26 cellular contexts compared by ENCODE assay signal in genomic region chr1:210777914-210778313, GRCh38.
"Had no signal": no experiment of that assay in that cellular context is flagged by ENCODE, and none has a peak within 500 bp of the region (broad histone marks: within the 10 kb centered on the region; RNA-seq: fewer than 3 reads in every experiment).

No MANE protein-coding gene starts in this region.

- H3K27me3 Mint-ChIP-seq: activated CD4-positive, alpha-beta T cell treated with anti-CD3 and anti-CD28 coated beads, Interleukin-2, amount 10 ng/mL, durations not matched to agents 7 days and 5 days had no signal

- H3K4me3 ChIP-seq: ascending aorta, body of pancreas, SK-N-MC had no signal

- H3K27ac ChIP-seq: ascending aorta, body of pancreas, KMS-11, SK-N-MC, VCaP had no signal

- H3K9ac ChIP-seq: KMS-11 had no signal

- H3K36me3 ChIP-seq: ascending aorta had no signal

- H3K27me3 ChIP-seq: ascending aorta, body of pancreas had no signal

- H3K9me3 Mint-ChIP-seq: activated CD4-positive, alpha-beta memory T cell treated with anti-CD3 and anti-CD28 coated beads, Interleukin-2, amount 10 ng/mL, durations not matched to agents 7 days and 5 days; activated CD4-positive, alpha-beta T cell treated with anti-CD3 and anti-CD28 coated beads, Interleukin-2, amount 10 ng/mL, durations not matched to agents 7 days and 5 days; activated naive CD4-positive, alpha-beta T cell treated with anti-CD3 and anti-CD28 coated beads, Interleukin-2, amount 50 U/mL, for 24 hours; activated naive CD8-positive, alpha-beta T cell treated with anti-CD3 and anti-CD28 coated beads, Interleukin-2, amount 50 U/mL, for 24 hours; central memory CD8-positive, alpha-beta T cell; T-cell had no signal

- ATAC-seq: activated naive CD8-positive, alpha-beta T cell treated with anti-CD3 and anti-CD28 coated beads, Interleukin-2, amount 50 U/mL, for 24 hours; body of pancreas; T-cell had no signal

- H3K9me3 ChIP-seq: ascending aorta, body of pancreas had no signal

- H3K4me3 Mint-ChIP-seq: activated CD4-positive, alpha-beta memory T cell treated with anti-CD3 and anti-CD28 coated beads, Interleukin-2, amount 10 ng/mL, durations not matched to agents 7 days and 5 days; activated CD4-positive, alpha-beta T cell treated with anti-CD3 and anti-CD28 coated beads, Interleukin-2, amount 10 ng/mL, durations not matched to agents 7 days and 5 days; activated naive CD4-positive, alpha-beta T cell treated with anti-CD3 and anti-CD28 coated beads, Interleukin-2, amount 50 U/mL, for 24 hours; activated naive CD8-positive, alpha-beta T cell treated with anti-CD3 and anti-CD28 coated beads, Interleukin-2, amount 50 U/mL, for 24 hours; central memory CD8-positive, alpha-beta T cell; T-cell had no signal

- H3K36me3 Mint-ChIP-seq: activated naive CD4-positive, alpha-beta T cell treated with anti-CD3 and anti-CD28 coated beads, Interleukin-2, amount 50 U/mL, for 24 hours; T-cell had no signal

- H3K4me1 Mint-ChIP-seq: activated CD4-positive, alpha-beta memory T cell treated with anti-CD3 and anti-CD28 coated beads, Interleukin-2, amount 10 ng/mL, durations not matched to agents 7 days and 5 days; activated CD4-positive, alpha-beta T cell treated with anti-CD3 and anti-CD28 coated beads, Interleukin-2, amount 10 ng/mL, durations not matched to agents 7 days and 5 days; activated naive CD4-positive, alpha-beta T cell treated with anti-CD3 and anti-CD28 coated beads, Interleukin-2, amount 50 U/mL, for 24 hours; activated naive CD8-positive, alpha-beta T cell treated with anti-CD3 and anti-CD28 coated beads, Interleukin-2, amount 50 U/mL, for 24 hours; central memory CD8-positive, alpha-beta T cell; T-cell had no signal

- H3K4me1 ChIP-seq: ascending aorta had no signal

- H3K4me2 ChIP-seq: KMS-11 had no signal

- DNase-seq: activated CD4-positive, alpha-beta memory T cell treated with anti-CD3 and anti-CD28 coated beads, Interleukin-2, amount 10 ng/mL, durations not matched to agents 7 days and 5 days; activated CD4-positive, alpha-beta T cell treated with anti-CD3 and anti-CD28 coated beads, Interleukin-2, amount 10 ng/mL, durations not matched to agents 7 days and 5 days; activated CD4-positive, CD25-positive, alpha-beta regulatory T cell; activated CD8-positive, alpha-beta memory T cell treated with anti-CD3 and anti-CD28 coated beads, Interleukin-2, amount 50 U/mL, for 4 hours; activated effector memory CD4-positive, alpha-beta T cell treated with Interleukin-2 at 50 U/mL for 16 hours; activated naive CD4-positive, alpha-beta T cell; activated naive CD8-positive, alpha-beta T cell treated with anti-CD3 and anti-CD28 coated beads, Interleukin-2, amount 50 U/mL, for 24 hours; amniotic stem cell; body of pancreas; NCI-H1092 treated with DMSO at 0.1 percent for 48 hours; NCI-H1417 treated with DMSO at 0.1 percent for 48 hours; NCI-H1694; NCI-H2029; NCI-H2107; NCI-H2171 treated with DMSO at 0.1 percent for 48 hours; NCI-H226; NCI-H526; NCI-H774; SIG-M5; T-cell had no signal

- H3K27ac Mint-ChIP-seq: activated CD4-positive, alpha-beta memory T cell treated with anti-CD3 and anti-CD28 coated beads, Interleukin-2, amount 10 ng/mL, durations not matched to agents 7 days and 5 days; activated CD4-positive, alpha-beta T cell treated with anti-CD3 and anti-CD28 coated beads, Interleukin-2, amount 10 ng/mL, durations not matched to agents 7 days and 5 days; activated naive CD4-positive, alpha-beta T cell treated with anti-CD3 and anti-CD28 coated beads, Interleukin-2, amount 50 U/mL, for 24 hours; activated naive CD8-positive, alpha-beta T cell treated with anti-CD3 and anti-CD28 coated beads, Interleukin-2, amount 50 U/mL, for 24 hours; T-cell had no signal
